In genomic region chr13:22793598-22794134, GRCh38 we compare ENCODE assay signal across 1 cellular context.
A peak's percentile ranks its signal among the peaks of the same experiment; 100 is the strongest.
TF ChIP-seq lines count a peak whose summit lies in the region.

No MANE protein-coding gene starts in this region.

TF ChIP-seq in HepG2, 621 proteins besides CTCF, POLR2A, EP300 and RAD21 (continued from another document and continues in another):
- TF ChIP-seq, protein P1, sequence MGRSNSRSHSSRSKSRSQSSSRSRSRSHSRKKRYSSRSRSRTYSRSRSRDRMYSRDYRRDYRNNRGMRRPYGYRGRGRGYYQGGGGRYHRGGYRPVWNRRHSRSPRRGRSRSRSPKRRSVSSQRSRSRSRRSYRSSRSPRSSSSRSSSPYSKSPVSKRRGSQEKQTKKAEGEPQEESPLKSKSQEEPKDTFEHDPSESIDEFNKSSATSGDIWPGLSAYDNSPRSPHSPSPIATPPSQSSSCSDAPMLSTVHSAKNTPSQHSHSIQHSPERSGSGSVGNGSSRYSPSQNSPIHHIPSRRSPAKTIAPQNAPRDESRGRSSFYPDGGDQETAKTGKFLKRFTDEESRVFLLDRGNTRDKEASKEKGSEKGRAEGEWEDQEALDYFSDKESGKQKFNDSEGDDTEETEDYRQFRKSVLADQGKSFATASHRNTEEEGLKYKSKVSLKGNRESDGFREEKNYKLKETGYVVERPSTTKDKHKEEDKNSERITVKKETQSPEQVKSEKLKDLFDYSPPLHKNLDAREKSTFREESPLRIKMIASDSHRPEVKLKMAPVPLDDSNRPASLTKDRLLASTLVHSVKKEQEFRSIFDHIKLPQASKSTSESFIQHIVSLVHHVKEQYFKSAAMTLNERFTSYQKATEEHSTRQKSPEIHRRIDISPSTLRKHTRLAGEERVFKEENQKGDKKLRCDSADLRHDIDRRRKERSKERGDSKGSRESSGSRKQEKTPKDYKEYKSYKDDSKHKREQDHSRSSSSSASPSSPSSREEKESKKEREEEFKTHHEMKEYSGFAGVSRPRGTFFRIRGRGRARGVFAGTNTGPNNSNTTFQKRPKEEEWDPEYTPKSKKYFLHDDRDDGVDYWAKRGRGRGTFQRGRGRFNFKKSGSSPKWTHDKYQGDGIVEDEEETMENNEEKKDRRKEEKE (IDR thresholded peaks at IDR 0.05) = no peak
- TF ChIP-seq KAT8 (CRISPR knock-in tag; IDR thresholded peaks at IDR 0.05) (no peak), NFATC3 (CRISPR knock-in tag; IDR thresholded peaks at IDR 0.05) (no peak), HOXA3 (CRISPR knock-in tag; IDR thresholded peaks at IDR 0.05) (0 out of 2 replicates have a peak, but pooled peaks have one; percentile 12), ZFP62 (CRISPR knock-in tag; IDR thresholded peaks at IDR 0.05) (no peak), FOXA3 (CRISPR knock-in tag; IDR thresholded peaks at IDR 0.05) (peak; percentile 78; the same call in 1 of the 2 replicates), ZNF431 (CRISPR knock-in tag; IDR thresholded peaks at IDR 0.05; ENCODE audit: borderline replicate concordance, low read depth) (no peak), SIX4 (CRISPR knock-in tag; IDR thresholded peaks at IDR 0.05) (peak; percentile 97), SMARCE1 (IDR thresholded peaks at IDR 0.05; ENCODE audit: borderline replicate concordance) (no peak), SMYD3 (CRISPR knock-in tag; IDR thresholded peaks at IDR 0.05) (no peak), ZNF768 (CRISPR knock-in tag; IDR thresholded peaks at IDR 0.05) (peak; percentile 57; the same call in 1 of the 2 replicates), TCF12 (IDR thresholded peaks at IDR 0.05) (no peak), TCF12 (CRISPR knock-in tag; IDR thresholded peaks at IDR 0.05) (no peak), ARHGAP35 (CRISPR knock-in tag; IDR thresholded peaks at IDR 0.05; ENCODE audit: borderline replicate concordance) (no peak), ZNF274 (CRISPR knock-in tag; IDR thresholded peaks at IDR 0.05) (no peak), ZNF646 (CRISPR knock-in tag; IDR thresholded peaks at IDR 0.05) (no peak), CHD4 (IDR thresholded peaks at IDR 0.05; ENCODE audit: borderline replicate concordance, low read length) (no peak), FLYWCH1 (CRISPR knock-in tag; IDR thresholded peaks at IDR 0.05) (no peak), ZNF331 (CRISPR knock-in tag; IDR thresholded peaks at IDR 0.05) (0 out of 2 replicates have a peak, but pooled peaks have one; percentile 45), ZNF557 (CRISPR knock-in tag; IDR thresholded peaks at IDR 0.05) (no peak), MIER3 (CRISPR knock-in tag; IDR thresholded peaks at IDR 0.05; ENCODE audit: borderline replicate concordance) (peak; percentile 21; the same call in 1 of the 2 replicates), EHMT2 (IDR thresholded peaks at IDR 0.05; ENCODE audit: borderline replicate concordance, low read depth, low read length) (peak; percentile 78; the same call in 1 of the 2 replicates), ZNF441 (CRISPR knock-in tag; IDR thresholded peaks at IDR 0.05; ENCODE audit: borderline replicate concordance) (no peak), ZNF549 (CRISPR knock-in tag; IDR thresholded peaks at IDR 0.05) (no peak), GATAD2A (CRISPR knock-in tag; IDR thresholded peaks at IDR 0.05) (peak; percentile 86), PRPF4 (IDR thresholded peaks at IDR 0.05; ENCODE audit: low read depth, low read length, poor library complexity, severe bottlenecking) (no peak), ZBTB21 (CRISPR knock-in tag; IDR thresholded peaks at IDR 0.05) (no peak), ZBTB33 (CRISPR knock-in tag; IDR thresholded peaks at IDR 0.05) (no peak), TBX3 (IDR thresholded peaks at IDR 0.05; ENCODE audit: borderline replicate concordance) (peak; percentile 43; the same call in 1 of the 2 replicates), RFX5 (IDR thresholded peaks at IDR 0.05; ENCODE audit: low read depth, low read length) (no peak), MAFG (CRISPR knock-in tag; IDR thresholded peaks at IDR 0.05) (no peak), SIN3A (IDR thresholded peaks at IDR 0.05; ENCODE audit: borderline replicate concordance, low read depth, low read length) (no peak), ATRX (CRISPR knock-in tag; IDR thresholded peaks at IDR 0.05; ENCODE audit: borderline replicate concordance) (no peak), KDM6A (CRISPR knock-in tag; IDR thresholded peaks at IDR 0.05; ENCODE audit: low read depth) (peak; percentile 66; the same call in 1 of the 2 replicates), TBX2 (CRISPR knock-in tag; IDR thresholded peaks at IDR 0.05; ENCODE audit: borderline replicate concordance) (peak; percentile 72), ASH2L (IDR thresholded peaks at IDR 0.05; ENCODE audit: insufficient read length, low read depth, low read length) (peak; percentile 42), ZC3H4 (CRISPR knock-in tag; IDR thresholded peaks at IDR 0.05; ENCODE audit: borderline replicate concordance) (no peak), RBAK (CRISPR knock-in tag; IDR thresholded peaks at IDR 0.05) (no peak), CENPT (CRISPR knock-in tag; IDR thresholded peaks at IDR 0.05; ENCODE audit: low read depth) (no peak), ZSCAN5A (CRISPR knock-in tag; IDR thresholded peaks at IDR 0.05; ENCODE audit: borderline replicate concordance) (no peak), JUNB (CRISPR knock-in tag; IDR thresholded peaks at IDR 0.05; ENCODE audit: borderline replicate concordance) (no peak), GABPB1 (CRISPR knock-in tag; IDR thresholded peaks at IDR 0.05) (0 out of 2 replicates have a peak, but pooled peaks have one; percentile 21), POGZ (CRISPR knock-in tag; IDR thresholded peaks at IDR 0.05) (peak; percentile 53), MXD3 (CRISPR knock-in tag; IDR thresholded peaks at IDR 0.05) (no peak), ZNF737 (CRISPR knock-in tag; IDR thresholded peaks at IDR 0.05; ENCODE audit: borderline replicate concordance) (no peak)
- TF ChIP-seq, protein P2, sequence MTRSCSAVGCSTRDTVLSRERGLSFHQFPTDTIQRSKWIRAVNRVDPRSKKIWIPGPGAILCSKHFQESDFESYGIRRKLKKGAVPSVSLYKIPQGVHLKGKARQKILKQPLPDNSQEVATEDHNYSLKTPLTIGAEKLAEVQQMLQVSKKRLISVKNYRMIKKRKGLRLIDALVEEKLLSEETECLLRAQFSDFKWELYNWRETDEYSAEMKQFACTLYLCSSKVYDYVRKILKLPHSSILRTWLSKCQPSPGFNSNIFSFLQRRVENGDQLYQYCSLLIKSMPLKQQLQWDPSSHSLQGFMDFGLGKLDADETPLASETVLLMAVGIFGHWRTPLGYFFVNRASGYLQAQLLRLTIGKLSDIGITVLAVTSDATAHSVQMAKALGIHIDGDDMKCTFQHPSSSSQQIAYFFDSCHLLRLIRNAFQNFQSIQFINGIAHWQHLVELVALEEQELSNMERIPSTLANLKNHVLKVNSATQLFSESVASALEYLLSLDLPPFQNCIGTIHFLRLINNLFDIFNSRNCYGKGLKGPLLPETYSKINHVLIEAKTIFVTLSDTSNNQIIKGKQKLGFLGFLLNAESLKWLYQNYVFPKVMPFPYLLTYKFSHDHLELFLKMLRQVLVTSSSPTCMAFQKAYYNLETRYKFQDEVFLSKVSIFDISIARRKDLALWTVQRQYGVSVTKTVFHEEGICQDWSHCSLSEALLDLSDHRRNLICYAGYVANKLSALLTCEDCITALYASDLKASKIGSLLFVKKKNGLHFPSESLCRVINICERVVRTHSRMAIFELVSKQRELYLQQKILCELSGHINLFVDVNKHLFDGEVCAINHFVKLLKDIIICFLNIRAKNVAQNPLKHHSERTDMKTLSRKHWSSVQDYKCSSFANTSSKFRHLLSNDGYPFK (CRISPR knock-in tag; IDR thresholded peaks at IDR 0.05; ENCODE audit: borderline replicate concordance) = no peak
- TF ChIP-seq, protein P3, sequence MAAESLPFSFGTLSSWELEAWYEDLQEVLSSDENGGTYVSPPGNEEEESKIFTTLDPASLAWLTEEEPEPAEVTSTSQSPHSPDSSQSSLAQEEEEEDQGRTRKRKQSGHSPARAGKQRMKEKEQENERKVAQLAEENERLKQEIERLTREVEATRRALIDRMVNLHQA (CRISPR knock-in tag; IDR thresholded peaks at IDR 0.05) = no peak
- TF ChIP-seq, protein P4, sequence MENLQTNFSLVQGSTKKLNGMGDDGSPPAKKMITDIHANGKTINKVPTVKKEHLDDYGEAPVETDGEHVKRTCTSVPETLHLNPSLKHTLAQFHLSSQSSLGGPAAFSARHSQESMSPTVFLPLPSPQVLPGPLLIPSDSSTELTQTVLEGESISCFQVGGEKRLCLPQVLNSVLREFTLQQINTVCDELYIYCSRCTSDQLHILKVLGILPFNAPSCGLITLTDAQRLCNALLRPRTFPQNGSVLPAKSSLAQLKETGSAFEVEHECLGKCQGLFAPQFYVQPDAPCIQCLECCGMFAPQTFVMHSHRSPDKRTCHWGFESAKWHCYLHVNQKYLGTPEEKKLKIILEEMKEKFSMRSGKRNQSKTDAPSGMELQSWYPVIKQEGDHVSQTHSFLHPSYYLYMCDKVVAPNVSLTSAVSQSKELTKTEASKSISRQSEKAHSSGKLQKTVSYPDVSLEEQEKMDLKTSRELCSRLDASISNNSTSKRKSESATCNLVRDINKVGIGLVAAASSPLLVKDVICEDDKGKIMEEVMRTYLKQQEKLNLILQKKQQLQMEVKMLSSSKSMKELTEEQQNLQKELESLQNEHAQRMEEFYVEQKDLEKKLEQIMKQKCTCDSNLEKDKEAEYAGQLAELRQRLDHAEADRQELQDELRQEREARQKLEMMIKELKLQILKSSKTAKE (CRISPR knock-in tag; IDR thresholded peaks at IDR 0.05; ENCODE audit: borderline replicate concordance) = no peak
- TF ChIP-seq, protein P5, sequence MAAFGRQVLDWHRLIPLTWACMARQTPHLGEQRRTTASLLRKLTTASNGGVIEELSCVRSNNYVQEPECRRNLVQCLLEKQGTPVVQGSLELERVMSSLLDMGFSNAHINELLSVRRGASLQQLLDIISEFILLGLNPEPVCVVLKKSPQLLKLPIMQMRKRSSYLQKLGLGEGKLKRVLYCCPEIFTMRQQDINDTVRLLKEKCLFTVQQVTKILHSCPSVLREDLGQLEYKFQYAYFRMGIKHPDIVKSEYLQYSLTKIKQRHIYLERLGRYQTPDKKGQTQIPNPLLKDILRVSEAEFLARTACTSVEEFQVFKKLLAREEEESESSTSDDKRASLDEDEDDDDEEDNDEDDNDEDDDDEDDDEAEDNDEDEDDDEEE (CRISPR knock-in tag; IDR thresholded peaks at IDR 0.05) = no peak
